In the genomic region with DNA sequence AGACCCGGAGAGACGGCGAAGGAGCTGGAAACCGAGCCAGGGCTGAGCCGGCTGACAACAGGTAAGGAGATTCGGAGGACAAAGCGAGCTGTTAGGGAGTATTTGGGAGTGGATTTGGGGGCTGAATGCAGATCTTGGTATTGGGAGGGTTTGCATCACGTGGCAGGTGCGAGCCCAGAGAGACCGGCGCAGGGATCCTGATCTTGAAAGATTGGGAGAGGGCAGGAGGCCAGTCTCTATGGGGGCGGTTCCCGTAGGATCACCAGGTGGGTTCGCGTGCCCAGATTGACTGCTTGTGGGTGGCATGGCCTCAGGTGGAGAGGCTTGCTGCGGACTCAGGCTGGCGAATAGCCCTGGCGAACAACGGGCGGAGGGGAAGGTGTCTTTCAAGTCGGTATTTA, we compare ENCODE assay signal across 8 cellular contexts. TPM values are rescaled to one million over a fixed set of nuclear protein-coding genes. Genes with fewer than 3 reads are reported as not detected.
DNase-seq lines count a peak whose midpoint lies in the region; TF ChIP-seq lines count a peak whose summit lies in the region.

No MANE protein-coding gene starts in this region.

- peak; percentile 19 for TF ChIP-seq RAD21 in neural cell (conservative IDR thresholded peaks at IDR 0.05)

- DNase-seq in AG10803 (ENCODE audit: low read depth) (no peak), NCI-H146 (lab: John Stamatoyannopoulos, UW) (peak; percentile 78), endothelial cell (ENCODE audit: low spot score) (no peak), NCI-H2227 (lab: John Stamatoyannopoulos, UW; ENCODE audit: unreplicated experiment) (no peak), hepatic stellate cell (ENCODE audit: low spot score) (no peak), G401 (ENCODE audit: low spot score) (no peak)
- no peak for DNase-seq in activated effector memory CD4-positive, alpha-beta T cell treated with anti-CD3 and anti-CD28 coated beads, Interleukin-2, amount 50 U/mL, for 16 hours

- H3K27ac Mint-ChIP-seq in endothelial cell (ENCODE audit: unreplicated experiment): peak overlapping the region; percentile 76

- H2AFZ ChIP-seq in neural cell (ENCODE audit: low read depth, low read length): peak overlapping the region; percentile 80

- peak overlapping the region; percentile 32 for H3K27ac ChIP-seq in neural cell (ENCODE audit: low read length)

- H3K4me3 Mint-ChIP-seq in endothelial cell (ENCODE audit: unreplicated experiment): peak overlapping the region; percentile 93

- H3K79me2 ChIP-seq in neural cell (replicated peaks; ENCODE audit: insufficient read depth, low read length): no peaks in the 10 kb centered on the region

- no peaks in the 10 kb centered on the region for H3K9me3 Mint-ChIP-seq in endothelial cell (ENCODE audit: unreplicated experiment)

- peak overlapping the region; percentile 84 for H3K4me2 ChIP-seq in neural cell (ENCODE audit: low read length)

- H3K27me3 ChIP-seq in neural cell (ENCODE audit: insufficient read depth, low read depth, low read length): no peaks in the 10 kb centered on the region

- no peaks in the 10 kb centered on the region for H3K36me3 ChIP-seq in neural cell (ENCODE audit: insufficient read depth, low read length)

- TF ChIP-seq CTCF in AG10803 (conservative IDR thresholded peaks at IDR 0.05; ENCODE audit: low read length) (no peak), endothelial cell (IDR thresholded peaks at IDR 0.05; ENCODE audit: unreplicated experiment) (no peak), neural cell (IDR thresholded peaks at IDR 0.05; ENCODE audit: poor library complexity, severe bottlenecking) (no peak)

- peaks cover 36% of the 10 kb centered on the region for H3K4me1 Mint-ChIP-seq in endothelial cell (ENCODE audit: unreplicated experiment)

- H3K9ac ChIP-seq in neural cell (ENCODE audit: low read length): peak overlapping the region; percentile 74

- H3K36me3 Mint-ChIP-seq in endothelial cell (ENCODE audit: low read depth, unreplicated experiment): peaks cover 42% of the 10 kb centered on the region

- H3K4me3 ChIP-seq in AG10803 (ENCODE audit: low read length) (peak overlapping the region; percentile 82), neural cell (ENCODE audit: low read length) (peak overlapping the region; percentile 87)

- H3K9me2 ChIP-seq in neural cell (ENCODE audit: insufficient read depth, low read length): no peaks in the 10 kb centered on the region

- H3K9me3 ChIP-seq in neural cell (ENCODE audit: low read length): no peaks in the 10 kb centered on the region

- in situ Hi-C loops in G401 (cut with HindIII; ENCODE audit: low sequenced_read_pairs): no loop called here

- H3F3A ChIP-seq in neural cell (ENCODE audit: insufficient read depth, low read length, poor library complexity, severe bottlenecking): no peaks in the 10 kb centered on the region

- H3K27me3 Mint-ChIP-seq in endothelial cell (ENCODE audit: unreplicated experiment): peaks cover 14% of the 10 kb centered on the region

- TF ChIP-seq EP300 in neural cell (conservative IDR thresholded peaks at IDR 0.05; ENCODE audit: poor library complexity, severe bottlenecking): no peak

- H4K20me1 ChIP-seq in neural cell (ENCODE audit: insufficient read depth): no peaks in the 10 kb centered on the region

TF ChIP-seq in neural cell, 6 proteins besides CTCF, POLR2A, EP300 and RAD21:
- TF ChIP-seq EZH2 (IDR thresholded peaks at IDR 0.05; ENCODE audit: borderline replicate concordance, insufficient read depth, low read length, poor library complexity, severe bottlenecking): no peak
- no peak for TF ChIP-seq TAF1 (IDR thresholded peaks at IDR 0.05; ENCODE audit: low read depth)
- TF ChIP-seq MXI1 (conservative IDR thresholded peaks at IDR 0.05; ENCODE audit: poor library complexity, severe bottlenecking): no peak
- TF ChIP-seq, protein P1, sequence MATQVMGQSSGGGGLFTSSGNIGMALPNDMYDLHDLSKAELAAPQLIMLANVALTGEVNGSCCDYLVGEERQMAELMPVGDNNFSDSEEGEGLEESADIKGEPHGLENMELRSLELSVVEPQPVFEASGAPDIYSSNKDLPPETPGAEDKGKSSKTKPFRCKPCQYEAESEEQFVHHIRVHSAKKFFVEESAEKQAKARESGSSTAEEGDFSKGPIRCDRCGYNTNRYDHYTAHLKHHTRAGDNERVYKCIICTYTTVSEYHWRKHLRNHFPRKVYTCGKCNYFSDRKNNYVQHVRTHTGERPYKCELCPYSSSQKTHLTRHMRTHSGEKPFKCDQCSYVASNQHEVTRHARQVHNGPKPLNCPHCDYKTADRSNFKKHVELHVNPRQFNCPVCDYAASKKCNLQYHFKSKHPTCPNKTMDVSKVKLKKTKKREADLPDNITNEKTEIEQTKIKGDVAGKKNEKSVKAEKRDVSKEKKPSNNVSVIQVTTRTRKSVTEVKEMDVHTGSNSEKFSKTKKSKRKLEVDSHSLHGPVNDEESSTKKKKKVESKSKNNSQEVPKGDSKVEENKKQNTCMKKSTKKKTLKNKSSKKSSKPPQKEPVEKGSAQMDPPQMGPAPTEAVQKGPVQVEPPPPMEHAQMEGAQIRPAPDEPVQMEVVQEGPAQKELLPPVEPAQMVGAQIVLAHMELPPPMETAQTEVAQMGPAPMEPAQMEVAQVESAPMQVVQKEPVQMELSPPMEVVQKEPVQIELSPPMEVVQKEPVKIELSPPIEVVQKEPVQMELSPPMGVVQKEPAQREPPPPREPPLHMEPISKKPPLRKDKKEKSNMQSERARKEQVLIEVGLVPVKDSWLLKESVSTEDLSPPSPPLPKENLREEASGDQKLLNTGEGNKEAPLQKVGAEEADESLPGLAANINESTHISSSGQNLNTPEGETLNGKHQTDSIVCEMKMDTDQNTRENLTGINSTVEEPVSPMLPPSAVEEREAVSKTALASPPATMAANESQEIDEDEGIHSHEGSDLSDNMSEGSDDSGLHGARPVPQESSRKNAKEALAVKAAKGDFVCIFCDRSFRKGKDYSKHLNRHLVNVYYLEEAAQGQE (IDR thresholded peaks at IDR 0.05; ENCODE audit: borderline replicate concordance): peak; percentile 55
- peak; percentile 44 for TF ChIP-seq SMC3 (conservative IDR thresholded peaks at IDR 0.05; ENCODE audit: poor library complexity)
- peak; percentile 85 for TF ChIP-seq POLR2AphosphoS5 (IDR thresholded peaks at IDR 0.05)

RNA-seq across cellular contexts. Expression of a gene that starts 0.2 kb away (rescaled TPM):
- 9.1 TPM for total RNA-seq in endothelial cell (ENCODE audit: unreplicated experiment)
- polyA plus RNA-seq in neural cell: 7.3 and 9.1 TPM in 2 replicates
- 4.7 and 5.1 TPM in 2 replicates for polyA minus RNA-seq in neural cell
- total RNA-seq in G401 (2014; rRNA removed; shearing (Covaris generic)): 9.5 and 11.7 TPM in 2 replicates

RNA-seq across cellular contexts. Expression of a gene that starts 10.0 kb away (rescaled TPM):
- 411 TPM for total RNA-seq in endothelial cell (ENCODE audit: unreplicated experiment)
- 2.6 and 17.1 TPM in 2 replicates for polyA plus RNA-seq in neural cell
- not detected in 2 replicates for polyA minus RNA-seq in neural cell
- 2.3 and 4.6 TPM in 2 replicates for total RNA-seq in G401 (2014; rRNA removed; shearing (Covaris generic))

RNA-seq across cellular contexts. Expression of a gene that starts 11.1 kb away (rescaled TPM):
- total RNA-seq in endothelial cell (ENCODE audit: unreplicated experiment): 63.1 TPM
- polyA plus RNA-seq in neural cell: 170 TPM in 2 replicates
- polyA minus RNA-seq in neural cell: 53.5 and 54.0 TPM in 2 replicates
- total RNA-seq in G401 (2014; rRNA removed; shearing (Covaris generic)): 73.2 and 92.0 TPM in 2 replicates

RNA-seq across cellular contexts. Expression of a gene that starts 13.7 kb away (rescaled TPM):
- 333 TPM for total RNA-seq in endothelial cell (ENCODE audit: unreplicated experiment)
- 164 and 167 TPM in 2 replicates for polyA plus RNA-seq in neural cell
- polyA minus RNA-seq in neural cell: 76.2 and 78.0 TPM in 2 replicates
- 162 and 193 TPM in 2 replicates for total RNA-seq in G401 (2014; rRNA removed; shearing (Covaris generic))

RNA-seq across cellular contexts. Expression of a gene that starts 25.0 kb away (rescaled TPM):
- 6.3 TPM for total RNA-seq in endothelial cell (ENCODE audit: unreplicated experiment)
- 1.1 and 1.5 TPM in 2 replicates for polyA plus RNA-seq in neural cell
- polyA minus RNA-seq in neural cell: 0.35 TPM in 1 of 2 replicates, not detected in the other
- total RNA-seq in G401 (2014; rRNA removed; shearing (Covaris generic)): 20.7 and 42.6 TPM in 2 replicates

Comparison
In these comparisons a context has a peak if more than half of its experiments do, and no peak if none do; other contexts are left out.
1. RNA of a gene that starts 10.0 kb away (total RNA-seq): 411 TPM in endothelial cell (single experiment); 2.3 to 4.6 TPM in G401; every median in the first group is over 10 times any median in the second.